Comparison of ENCODE assay signal across 15 cellular contexts in the genomic region with DNA sequence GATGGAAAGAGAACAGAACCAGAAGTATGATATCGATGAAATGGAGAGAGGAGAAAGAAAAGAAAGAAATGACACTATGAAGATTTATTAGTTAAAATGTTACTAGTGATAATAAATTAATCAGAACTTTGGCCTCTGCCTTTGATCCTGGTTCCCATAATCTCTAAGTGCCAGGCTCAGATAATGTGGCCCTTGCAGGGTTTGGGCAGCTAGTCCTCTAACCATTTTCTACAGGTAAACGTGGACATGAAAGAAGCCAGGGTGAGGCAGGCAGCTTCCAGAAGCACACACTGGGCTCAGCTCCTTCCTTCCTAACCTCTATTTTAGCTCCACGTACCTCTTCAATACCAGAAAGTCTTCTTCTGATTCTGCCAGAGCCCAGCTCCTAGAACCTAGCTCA. TPM values are rescaled to one million over a fixed set of nuclear protein-coding genes. Genes with fewer than 3 reads are reported as not detected.
DNase-seq lines count a peak whose midpoint lies in the region; ATAC-seq, FAIRE-seq and TF ChIP-seq lines count a peak whose summit lies in the region.
"Had no signal": no experiment of that assay in that cellular context is flagged by ENCODE, and none has a peak within 500 bp of the region (broad histone marks: within the 10 kb centered on the region; RNA-seq: fewer than 3 reads in every experiment).

No MANE protein-coding gene starts in this region.

- H3K27me3 Mint-ChIP-seq in endodermal cell (ENCODE audit: insufficient read depth): no peaks in the 10 kb centered on the region

- peaks cover 93% of the 10 kb centered on the region for H3K4me1 ChIP-seq in DOHH2 (ENCODE audit: control insufficient read depth, low read length)
- H3K4me1 ChIP-seq in Karpas-422 (ENCODE audit: low read length): peaks cover 77% of the 10 kb centered on the region
- no peaks in the 10 kb centered on the region for H3K4me1 ChIP-seq in endodermal cell (ENCODE audit: control insufficient read depth, insufficient read depth, low read length)
- peaks cover 6% of the 10 kb centered on the region in 2 donors for H3K4me1 ChIP-seq in small intestine (ENCODE audit: control insufficient read depth in 2 of 2, insufficient read depth in 1 of 2, low read depth in 1 of 2, low read length in 1 of 2)
- H3K4me1 ChIP-seq: SJCRH30 had no signal

- H3K27ac Mint-ChIP-seq in endodermal cell: no peak overlapping the region

- no peak for FAIRE-seq in small intestine (lab: Jason Lieb, UNC)
- FAIRE-seq: G401.6, H1, K562 had no signal

- H3K36me3 ChIP-seq in DOHH2 (ENCODE audit: control insufficient read depth, low read length) (peaks cover 87% of the 10 kb centered on the region), Karpas-422 (ENCODE audit: insufficient read depth, low read length) (peaks cover 76% of the 10 kb centered on the region), endodermal cell (ENCODE audit: control insufficient read depth, insufficient read depth, low read length) (no peaks in the 10 kb centered on the region), small intestine (ENCODE audit: control insufficient read depth in 2 of 2, insufficient read depth in 2 of 2, low read length in 2 of 2) (no peaks in the 10 kb centered on the region)
- H3K36me3 ChIP-seq: SJCRH30 had no signal

- H3K9ac ChIP-seq in Karpas-422 (ENCODE audit: low read length): no peak overlapping the region
- no peak overlapping the region for H3K9ac ChIP-seq in endodermal cell (ENCODE audit: extremely low read depth, low read length, poor library complexity, severe bottlenecking)

- no peaks in the 10 kb centered on the region for H3K36me3 Mint-ChIP-seq in endodermal cell (ENCODE audit: low read depth)

- DNase-seq in Karpas-422: no peak
- DNase-seq in endodermal cell: peak; percentile 7
- DNase-seq in small intestine: peak; percentile 87
- no peak for DNase-seq in stimulated activated naive CD8-positive, alpha-beta T cell treated with anti-CD3 and anti-CD28 coated beads, Interleukin-15, Interleukin-2, amounts not matched to agents 100 U/mL and 50 U/mL, for 24 hours
- DNase-seq in head of caudate nucleus: no peak
- no peak for DNase-seq in GM13977 (ENCODE audit: low spot score)
- DNase-seq: DND-41, NCI-H1694 treated with DMSO at 0.1 percent for 48 hours, NCI-H774, SJCRH30 had no signal

- no peak for ATAC-seq in stimulated activated naive CD8-positive, alpha-beta T cell treated with anti-CD3 and anti-CD28 coated beads, Interleukin-15, Interleukin-2, amounts not matched to agents 100 U/mL and 50 U/mL, for 24 hours
- ATAC-seq: K562 had no signal

- no peaks in the 10 kb centered on the region for H3K4me1 Mint-ChIP-seq in endodermal cell

- H3K9me2 ChIP-seq in DOHH2 (replicated peaks; ENCODE audit: control insufficient read depth, low read length) (no peaks in the 10 kb centered on the region), Karpas-422 (replicated peaks; ENCODE audit: insufficient read depth, low read length) (no peaks in the 10 kb centered on the region)

- 83 to 100% methylated on average over 3 of the region's 3 CpGs for WGBS in endodermal cell (ENCODE audit: insufficient coverage in 1 of 2, insufficient read length in 1 of 2), 2 experiments
- WGBS in small intestine, 3 donors: 21 to 65% (median 28%) methylated on average over 3 of the region's 3 CpGs

- H3K4me2 ChIP-seq in DOHH2 (ENCODE audit: low read length) (peak overlapping the region; percentile 78), Karpas-422 (ENCODE audit: low read depth, low read length, poor library complexity, severe bottlenecking) (peak overlapping the region; percentile 46)

- H4K20me1 ChIP-seq in DOHH2 (ENCODE audit: control insufficient read depth, insufficient read depth, low read depth, low read length) (peaks cover under 1% of the 10 kb centered on the region; the same call in 1 of the 2 replicates), Karpas-422 (ENCODE audit: insufficient read depth, low read depth, low read length) (peaks cover 45% of the 10 kb centered on the region)

- H3F3A ChIP-seq in DOHH2 (ENCODE audit: control insufficient read depth, insufficient read depth): peaks cover 32% of the 10 kb centered on the region

- H3K9me3 Mint-ChIP-seq in endodermal cell: no peaks in the 10 kb centered on the region
- H3K9me3 Mint-ChIP-seq: CD14-positive monocyte had no signal

- TF ChIP-seq CTCF in DOHH2 (IDR thresholded peaks at IDR 0.05; ENCODE audit: low read depth, low read length, poor library complexity, severe bottlenecking) (no peak), endodermal cell (conservative IDR thresholded peaks at IDR 0.05) (no peak), GM13977 (IDR thresholded peaks at IDR 0.05; ENCODE audit: extremely low read depth, insufficient read depth, missing control alignments) (no peak)

- H3K79me2 ChIP-seq in DOHH2 (ENCODE audit: control insufficient read depth, low read length): peaks cover 99% of the 10 kb centered on the region
- H3K79me2 ChIP-seq in Karpas-422 (ENCODE audit: low read length): peaks cover 96% of the 10 kb centered on the region

- H3K27me3 ChIP-seq in DOHH2 (ENCODE audit: control insufficient read depth, low read length): no peaks in the 10 kb centered on the region
- H3K27me3 ChIP-seq in Karpas-422 (ENCODE audit: low read length): no peaks in the 10 kb centered on the region
- H3K27me3 ChIP-seq in endodermal cell (ENCODE audit: control insufficient read depth, insufficient read depth, low read length, poor library complexity, severe bottlenecking): no peaks in the 10 kb centered on the region
- H3K27me3 ChIP-seq in small intestine (ENCODE audit: control insufficient read depth in 2 of 2, insufficient read depth in 2 of 2, low read length in 2 of 2): no peaks in the 10 kb centered on the region
- H3K27me3 ChIP-seq: SJCRH30 had no signal

- H2AFZ ChIP-seq in Karpas-422 (ENCODE audit: low read length): no peak overlapping the region

- H3K27ac ChIP-seq in DOHH2 (ENCODE audit: low read depth, low read length) (peak overlapping the region; percentile 97), Karpas-422 (ENCODE audit: low read length) (peak overlapping the region; percentile 99), endodermal cell (ENCODE audit: low read depth, low read length) (no peak overlapping the region), small intestine (ENCODE audit: low read depth in 1 of 2, low read length in 1 of 2) (peak overlapping the region in 1 of 2 donors; percentile 15)
- H3K27ac ChIP-seq: SJCRH30 had no signal

- in situ Hi-C loops in GM13977 (cut with MboI; ENCODE audit: low pct_unique_long_range_greater_than_20kb, low sequenced_read_pairs, unreplicated experiment): no loop called here

- H3K9me3 ChIP-seq in DOHH2 (ENCODE audit: control insufficient read depth, insufficient read depth, low read length) (no peaks in the 10 kb centered on the region), Karpas-422 (ENCODE audit: low read length) (no peaks in the 10 kb centered on the region), endodermal cell (ENCODE audit: control insufficient read depth, low read length) (no peaks in the 10 kb centered on the region), small intestine (ENCODE audit: control insufficient read depth, low read depth) (no peaks in the 10 kb centered on the region)
- H3K9me3 ChIP-seq: SJCRH30 had no signal

- H3K4me3 ChIP-seq in DOHH2 (ENCODE audit: low read length) (peak overlapping the region; percentile 26), Karpas-422 (ENCODE audit: low read length) (no peak overlapping the region), endodermal cell (ENCODE audit: low read length) (no peak overlapping the region), small intestine (ENCODE audit: low read depth in 1 of 2, low read length in 2 of 2) (no peak overlapping the region)
- H3K4me3 ChIP-seq: K562, SJCRH30 had no signal

- intact Hi-C loops in head of caudate nucleus (cut with DNase I): no loop called here

- H3K4me3 Mint-ChIP-seq in endodermal cell: no peak overlapping the region
- H3K4me3 Mint-ChIP-seq: CD14-positive monocyte had no signal

RNA-seq across cellular contexts. Expression of a gene that starts 30.6 kb away (rescaled TPM):
- 151 and 216 TPM in 2 replicates for total RNA-seq in Karpas-422 (2014; rRNA removed; shearing (Covaris generic); ENCODE audit: low replicate concordance)
- 1 to 10 TPM; 2.5 to 6.0 TPM for total RNA-seq in endodermal cell
- polyA plus RNA-seq in endodermal cell (2013, experiment 1 of 2): 0.14 TPM
- polyA plus RNA-seq in endodermal cell (2013, experiment 2 of 2): 0.08 TPM
- polyA plus RNA-seq in small intestine: 10 to 100 TPM; 29.7 to 40.9 (median 33.8) TPM
- total RNA-seq: SJCRH30 had no signal

Comparison
In these comparisons a context has a peak if more than half of its experiments do, and no peak if none do; other contexts are left out.
1. DNase-seq: peak in endodermal cell (single experiment) and small intestine (single experiment); none in Karpas-422 (single experiment), stimulated activated naive CD8-positive, alpha-beta T cell treated with anti-CD3 and anti-CD28 coated beads, Interleukin-15, Interleukin-2, amounts not matched to agents 100 U/mL and 50 U/mL, for 24 hours (single experiment), head of caudate nucleus (0 of 42) and GM13977 (single experiment).
2. RNA of a gene that starts 30.6 kb away (total RNA-seq): 151 to 216 TPM in Karpas-422; 2.5 to 6.0 TPM in endodermal cell; every median in the first group is over 10 times any median in the second.